8 cellular contexts compared by ENCODE assay signal in genomic region chr4:55397024-55397520, GRCh38. TPM values are rescaled to one million over a fixed set of nuclear protein-coding genes. Genes with fewer than 3 reads are reported as not detected.
DNase-seq lines count a peak whose midpoint lies in the region; ATAC-seq and FAIRE-seq lines count a peak whose summit lies in the region.

No MANE protein-coding gene starts in this region.

- H3K4me1 ChIP-seq in ectodermal cell (ENCODE audit: control insufficient read depth, insufficient read depth, low read length) = peaks cover 17% of the 10 kb centered on the region

- peak overlapping the region; percentile 3 to 94 (median 78) for H3K27ac Mint-ChIP-seq in naive thymus-derived CD8-positive, alpha-beta T cell

- WGBS in ectodermal cell, 2 experiments = 3 to 4% methylated on average over 9 of the region's 9 CpGs

- H3K9me3 Mint-ChIP-seq in naive thymus-derived CD8-positive, alpha-beta T cell = no peaks in the 10 kb centered on the region

- H3K36me3 Mint-ChIP-seq in naive thymus-derived CD8-positive, alpha-beta T cell = peaks cover 0 to 24% (median 0%) of the 10 kb centered on the region in 3 donors

- H3K9me3 ChIP-seq in ectodermal cell (ENCODE audit: control insufficient read depth, low read length) = no peaks in the 10 kb centered on the region

- no peak overlapping the region for H3K27ac ChIP-seq in ectodermal cell (ENCODE audit: insufficient read depth, low read depth, low read length, poor library complexity, severe bottlenecking)

- DNase-seq in GM19239 (ENCODE audit: insufficient read length, low spot score) (no peak), OCI-M1 (lab: John Stamatoyannopoulos, UW) (peak; percentile 41)
- DNase-seq in naive thymus-derived CD8-positive, alpha-beta T cell = no peak

- POLR2A ChIA-PET in naive thymus-derived CD8-positive, alpha-beta T cell (lab: Charles Lee) = interaction anchor here (0.7 kb wide), 1 partner anchor 149 kb away, joined by 5 read pairs; the partner anchor contains the start of gene CLOCK

- peaks cover 3% of the 10 kb centered on the region for H3K27me3 ChIP-seq in ectodermal cell (ENCODE audit: control insufficient read depth, insufficient read depth, low read length, poor library complexity, severe bottlenecking)

- H3K4me1 Mint-ChIP-seq in naive thymus-derived CD8-positive, alpha-beta T cell = peaks cover 20 to 51% (median 47%) of the 10 kb centered on the region in 4 donors

- no peak for ATAC-seq in naive thymus-derived CD8-positive, alpha-beta T cell
- no peak for ATAC-seq in GM21576 (IDR thresholded peaks at IDR 0.05; ENCODE audit: unreplicated experiment)
- no peak for ATAC-seq in HG03378 (IDR thresholded peaks at IDR 0.05; ENCODE audit: unreplicated experiment)
- no peak for ATAC-seq in GM18511 (IDR thresholded peaks at IDR 0.05; ENCODE audit: unreplicated experiment)
- ATAC-seq in GM19397 (IDR thresholded peaks at IDR 0.05; ENCODE audit: unreplicated experiment) = no peak

- H3K27me3 Mint-ChIP-seq in naive thymus-derived CD8-positive, alpha-beta T cell = no peaks in the 10 kb centered on the region

- H3K36me3 ChIP-seq in ectodermal cell (ENCODE audit: control insufficient read depth, insufficient read depth, low read length) = no peaks in the 10 kb centered on the region

- H3K4me3 Mint-ChIP-seq in naive thymus-derived CD8-positive, alpha-beta T cell = peak overlapping the region; percentile 79 to 93 (median 87)

- FAIRE-seq in GM19239 (lab: Jason Lieb, UNC) = peak; percentile 51

- peak overlapping the region; percentile 86 for H3K4me3 ChIP-seq in ectodermal cell (ENCODE audit: insufficient read depth, low read depth, low read length)

RNA-seq across cellular contexts. Expression of gene TMEM165, which starts 1.3 kb away (rescaled TPM):
- polyA plus RNA-seq in ectodermal cell (2013, experiment 1 of 4) = 62.2 TPM
- polyA plus RNA-seq in ectodermal cell (2013, experiment 2 of 4) = 58.4 TPM
- 46.6 TPM for polyA plus RNA-seq in ectodermal cell (2013, experiment 3 of 4)
- polyA plus RNA-seq in ectodermal cell (2013, experiment 4 of 4) = 48.4 TPM
- total RNA-seq in naive thymus-derived CD8-positive, alpha-beta T cell = 10 to 100 TPM; 62.5 to 63.3 TPM
- 10 to 100 TPM; 16.0 to 32.7 (median 25.9) TPM for polyA plus RNA-seq in naive thymus-derived CD8-positive, alpha-beta T cell

RNA-seq across cellular contexts. Expression of gene SRD5A3, which starts 51.0 kb away (rescaled TPM):
- polyA plus RNA-seq in ectodermal cell (2013, experiment 1 of 4) = 30.3 TPM
- polyA plus RNA-seq in ectodermal cell (2013, experiment 2 of 4) = 27.3 TPM
- 30.6 TPM for polyA plus RNA-seq in ectodermal cell (2013, experiment 3 of 4)
- polyA plus RNA-seq in ectodermal cell (2013, experiment 4 of 4) = 29.4 TPM
- total RNA-seq in naive thymus-derived CD8-positive, alpha-beta T cell = 1 to 10 TPM; 3.2 to 5.7 TPM
- 10 to 100 TPM in 2 of 3 donors, 1 to 10 TPM in 1; 7.5 to 14.8 (median 12.8) TPM for polyA plus RNA-seq in naive thymus-derived CD8-positive, alpha-beta T cell
